Comparison of ENCODE assay signal across 8 cellular contexts in the genomic region with DNA sequence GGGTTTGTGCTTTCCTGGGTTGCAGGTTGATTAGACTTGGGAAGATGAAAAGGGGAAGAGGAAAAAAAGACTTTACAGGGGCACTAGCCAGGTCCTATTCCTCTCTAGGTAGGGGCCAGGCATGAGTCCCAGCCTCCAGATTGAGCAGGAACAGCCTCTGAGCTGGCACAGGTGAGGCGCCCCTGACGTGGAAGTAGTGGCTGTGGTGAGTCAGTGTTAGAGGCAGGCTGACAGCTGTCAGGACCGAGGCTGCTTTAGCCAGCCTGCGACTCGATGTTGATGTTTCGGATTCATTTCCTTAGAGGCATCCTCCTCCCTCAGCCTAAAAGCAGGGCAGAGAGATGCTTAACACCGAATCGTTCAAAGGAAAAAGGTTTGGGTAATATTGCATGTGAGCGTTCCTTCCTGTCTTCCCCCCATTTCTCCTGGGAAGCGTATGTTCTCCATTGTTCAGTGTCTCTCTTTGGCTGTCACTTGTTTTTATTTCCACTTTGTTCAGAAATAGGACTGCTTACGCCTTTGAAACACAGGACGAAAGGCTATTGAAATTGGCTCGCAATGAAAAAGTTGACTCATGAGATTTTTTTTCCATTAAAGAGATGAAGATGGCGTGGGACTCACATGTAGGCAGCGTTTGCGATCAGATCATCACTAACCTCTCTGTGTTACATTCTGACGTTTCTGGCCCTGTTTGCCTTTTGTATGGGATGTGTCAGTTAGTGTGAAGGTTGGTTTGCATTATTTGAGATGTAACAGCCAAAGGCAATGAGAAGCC. TPM values are rescaled to one million over a fixed set of nuclear protein-coding genes. Genes with fewer than 3 reads are reported as not detected.
DNase-seq lines count a peak whose midpoint lies in the region; ATAC-seq and TF ChIP-seq lines count a peak whose summit lies in the region.

No MANE protein-coding gene starts in this region.

- H3K9ac ChIP-seq in H9 (ENCODE audit: extremely low read depth, insufficient read length, low read length), result no peak overlapping the region

- no peak overlapping the region for H2BK15ac ChIP-seq in H9 (ENCODE audit: low read depth, low read length)

- no peak overlapping the region for H3K23ac ChIP-seq in H9 (ENCODE audit: insufficient read length, low read depth, low read length)

- H3K14ac ChIP-seq in H9 (ENCODE audit: insufficient read depth, low read length), result no peak overlapping the region

- peak; percentile 31 to 34 for ATAC-seq in lower lobe of right lung
- ATAC-seq in HG03378 (IDR thresholded peaks at IDR 0.05; ENCODE audit: unreplicated experiment), result no peak

- H2AK5ac ChIP-seq in H9 (ENCODE audit: insufficient read length, low read length), result no peak overlapping the region

- H3K36me3 Mint-ChIP-seq in H9 (ENCODE audit: insufficient read depth in 1 of 3, low read depth in 3 of 3), result no peaks in the 10 kb centered on the region

- TF ChIP-seq CTCF in BE2C (IDR thresholded peaks at IDR 0.05; ENCODE audit: low read depth, low read length), result no peak
- no peak for TF ChIP-seq CTCF in H9 (conservative IDR thresholded peaks at IDR 0.05)
- no peak for TF ChIP-seq CTCF in WI38 (IDR thresholded peaks at IDR 0.05; ENCODE audit: low read depth, low read length)
- TF ChIP-seq CTCF in lower lobe of right lung (IDR thresholded peaks at IDR 0.05), result no peak

- no peak overlapping the region for H3K4ac ChIP-seq in H9 (ENCODE audit: low read depth, low read length)

- no peak overlapping the region; a peak in 1 of 7 replicates for H3K27ac Mint-ChIP-seq in H9

- H2BK120ac ChIP-seq in H9 (ENCODE audit: low read depth, low read length, poor library complexity, severe bottlenecking), result no peak overlapping the region

- no peak overlapping the region for H2BK20ac ChIP-seq in H9 (ENCODE audit: low read depth, low read length, poor library complexity, severe bottlenecking)

- H3K4me1 ChIP-seq in BE2C (peaks cover 7% of the 10 kb centered on the region), H9 (ENCODE audit: insufficient read depth, low read length) (no peaks in the 10 kb centered on the region), lower lobe of right lung (peaks cover 38% of the 10 kb centered on the region)

- no peak overlapping the region for H2BK12ac ChIP-seq in H9 (ENCODE audit: insufficient read length, low read depth, low read length)

- no peak overlapping the region for H4K5ac ChIP-seq in H9 (ENCODE audit: insufficient read length, low read depth, low read length)

- no peaks in the 10 kb centered on the region for H3K9me3 Mint-ChIP-seq in H9

- H3T11ph ChIP-seq in H9 (ENCODE audit: low read length), result no peak overlapping the region

- H3K4me1 Mint-ChIP-seq in H9, result peaks cover 33 to 35% of the 10 kb centered on the region in 2 experiments

- H3K27me3 Mint-ChIP-seq in H9 (ENCODE audit: low read depth), result peaks cover 35% of the 10 kb centered on the region

- H3K27me3 ChIP-seq in BE2C (no peaks in the 10 kb centered on the region), H9 (ENCODE audit: insufficient read depth, low read length) (no peaks in the 10 kb centered on the region; the same call in 1 of the 2 replicates), lower lobe of right lung (ENCODE audit: low read depth) (no peaks in the 10 kb centered on the region)

- H4K8ac ChIP-seq in H9 (replicated peaks; ENCODE audit: insufficient read length, low read depth, low read length), result no peak overlapping the region

- peak overlapping the region; percentile 59 for H3K4me2 ChIP-seq in H9 (ENCODE audit: insufficient read depth, insufficient read length, low read length)

- in situ Hi-C loops in T47D (cut with HindIII; ENCODE audit: low pct_unique_long_range_greater_than_20kb, low sequenced_read_pairs), result no loop called here

- peak overlapping the region; percentile 54 for H3K4me3 ChIP-seq in BE2C (ENCODE audit: low read depth, low read length)
- H3K4me3 ChIP-seq in WI38 (ENCODE audit: low read depth, low read length), result peak overlapping the region; percentile 75
- peak overlapping the region; percentile 91 for H3K4me3 ChIP-seq in lower lobe of right lung

- H4K20me1 ChIP-seq in H9 (ENCODE audit: control insufficient read depth, insufficient read depth, insufficient read length), result no peaks in the 10 kb centered on the region

- DNase-seq in BE2C (peak; percentile 30), H9 (no peak), T47D (ENCODE audit: low read depth in 1 of 2, low spot score in 1 of 2) (peak; percentile 58 to 66), lower lobe of right lung (no peak), NCI-H1048 (lab: John Stamatoyannopoulos, UW) (no peak)
- peak; percentile 28 for DNase-seq in stimulated activated CD8-positive, alpha-beta memory T cell treated with anti-CD3 and anti-CD28 coated beads, Interleukin-12 subunit alpha, Interleukin-12 subunit beta, amount 100 ng/mL, for 24 hours (ENCODE audit: extremely low read depth)

- H3K79me2 ChIP-seq in H9 (ENCODE audit: insufficient read depth, low read length), result no peaks in the 10 kb centered on the region

- peaks cover 4% of the 10 kb centered on the region for H3K23me2 ChIP-seq in H9 (ENCODE audit: insufficient read length, low read depth, low read length, poor library complexity, severe bottlenecking)

- H2AFZ ChIP-seq in H9 (ENCODE audit: low read length), result no peak overlapping the region

- H3K4me3 Mint-ChIP-seq in H9, result peak overlapping the region; percentile 77 to 84

- no peak overlapping the region for H4K91ac ChIP-seq in H9 (ENCODE audit: insufficient read length, low read depth, low read length)

- no peak overlapping the region for H3K27ac ChIP-seq in H9 (ENCODE audit: insufficient read length, low read depth, low read length)
- H3K27ac ChIP-seq in lower lobe of right lung, result peak overlapping the region; percentile 89

- H3K18ac ChIP-seq in H9 (ENCODE audit: insufficient read length, low read depth, low read length), result no peak overlapping the region

- no peak overlapping the region for H2BK5ac ChIP-seq in H9 (ENCODE audit: insufficient read length, low read length)

- intact Hi-C loops in lower lobe of right lung (cut with DNase I), result no loop called here

- no peaks in the 10 kb centered on the region for H3K36me3 ChIP-seq in BE2C
- peaks cover 16% of the 10 kb centered on the region for H3K36me3 ChIP-seq in lower lobe of right lung

- H3K79me1 ChIP-seq in H9 (ENCODE audit: insufficient read depth, low read depth, low read length, poor library complexity, severe bottlenecking), result no peaks in the 10 kb centered on the region

- WGBS in H9 (ENCODE audit: extremely low coverage, insufficient read length, low lambda C conversion rate), result no CpG with 5 or more reads among the region's 17 CpGs

- no peak overlapping the region for H3K56ac ChIP-seq in H9 (ENCODE audit: insufficient read length, low read depth, low read length)

- H3K9me3 ChIP-seq in BE2C (no peaks in the 10 kb centered on the region), H9 (ENCODE audit: control insufficient read depth, low read depth, low read length) (no peaks in the 10 kb centered on the region), lower lobe of right lung (no peaks in the 10 kb centered on the region)

RNA-seq across cellular contexts. Expression of gene KIAA0513, which starts 1.2 kb away (rescaled TPM):
- 16.5 TPM for polyA plus RNA-seq in BE2C (2012; ENCODE audit: insufficient read depth, insufficient read length, low read depth)
- 3.8 and 4.7 TPM in 2 replicates for total RNA-seq in H9 (2021)
- total RNA-seq in lower lobe of right lung, result 31.1 TPM

RNA-seq across cellular contexts. Expression of gene ZDHHC7, which starts 17.5 kb away (rescaled TPM):
- polyA plus RNA-seq in BE2C (2012; ENCODE audit: insufficient read depth, insufficient read length, low read depth), result 29.1 TPM
- total RNA-seq in H9 (2021), result 39.1 and 44.0 TPM in 2 replicates
- 77.9 TPM for total RNA-seq in lower lobe of right lung

Comparison
In these comparisons a context has a peak if more than half of its experiments do, and no peak if none do; other contexts are left out.
1. DNase-seq: peak in BE2C (single experiment), T47D (2 of 2) and stimulated activated CD8-positive, alpha-beta memory T cell treated with anti-CD3 and anti-CD28 coated beads, Interleukin-12 subunit alpha, Interleukin-12 subunit beta, amount 100 ng/mL, for 24 hours (single experiment); none in H9 (single experiment), lower lobe of right lung (single experiment) and NCI-H1048 (single experiment).
2. Peak in every context shown above with its lines, with median percentiles within 50 percentile points of each other: H3K4me3 ChIP-seq.